Comparison of ENCODE assay signal across 1 cellular context in the genomic region with DNA sequence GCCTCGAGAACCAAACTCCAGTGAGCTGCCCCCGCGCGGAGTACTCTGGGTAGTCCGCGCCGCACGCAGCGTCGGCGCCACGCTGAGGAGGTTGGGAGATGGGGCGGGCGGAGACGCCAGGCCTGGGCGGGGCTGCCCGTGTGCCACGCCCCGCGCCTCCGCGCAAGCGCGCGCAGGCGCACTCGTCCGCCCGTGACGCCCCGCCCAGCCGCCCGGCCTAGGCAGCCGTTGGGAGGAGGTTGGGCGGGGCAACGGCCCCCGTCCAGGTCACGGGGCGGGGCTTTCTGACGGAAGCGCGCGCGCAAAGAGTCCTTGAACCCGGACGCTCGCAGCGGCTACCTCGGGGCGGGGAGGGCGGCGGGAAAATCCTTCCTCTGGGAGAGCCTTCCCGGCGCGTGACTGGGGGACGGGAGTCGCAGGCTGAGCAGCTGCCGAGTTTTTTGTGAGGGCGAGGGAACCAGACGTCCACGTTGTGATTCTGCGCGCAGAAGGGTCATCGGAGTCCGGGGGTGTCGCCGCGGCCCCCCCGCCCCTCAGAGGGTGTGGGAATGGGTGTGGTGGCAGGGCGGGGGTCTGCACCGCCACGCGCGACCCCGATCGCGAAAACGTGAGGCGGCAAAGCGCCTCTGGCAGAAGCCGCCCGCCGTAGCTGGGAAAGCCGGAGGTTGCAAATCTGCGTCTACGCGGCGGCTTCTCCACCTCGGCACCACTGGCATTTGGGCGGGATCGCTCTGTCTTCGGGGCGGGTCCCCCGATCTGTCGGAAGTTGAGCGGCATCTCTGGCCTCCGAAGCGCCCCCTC.
A peak's percentile ranks its signal among the peaks of the same experiment; 100 is the strongest.
TF ChIP-seq lines count a peak whose summit lies in the region.

A gene with protein sequence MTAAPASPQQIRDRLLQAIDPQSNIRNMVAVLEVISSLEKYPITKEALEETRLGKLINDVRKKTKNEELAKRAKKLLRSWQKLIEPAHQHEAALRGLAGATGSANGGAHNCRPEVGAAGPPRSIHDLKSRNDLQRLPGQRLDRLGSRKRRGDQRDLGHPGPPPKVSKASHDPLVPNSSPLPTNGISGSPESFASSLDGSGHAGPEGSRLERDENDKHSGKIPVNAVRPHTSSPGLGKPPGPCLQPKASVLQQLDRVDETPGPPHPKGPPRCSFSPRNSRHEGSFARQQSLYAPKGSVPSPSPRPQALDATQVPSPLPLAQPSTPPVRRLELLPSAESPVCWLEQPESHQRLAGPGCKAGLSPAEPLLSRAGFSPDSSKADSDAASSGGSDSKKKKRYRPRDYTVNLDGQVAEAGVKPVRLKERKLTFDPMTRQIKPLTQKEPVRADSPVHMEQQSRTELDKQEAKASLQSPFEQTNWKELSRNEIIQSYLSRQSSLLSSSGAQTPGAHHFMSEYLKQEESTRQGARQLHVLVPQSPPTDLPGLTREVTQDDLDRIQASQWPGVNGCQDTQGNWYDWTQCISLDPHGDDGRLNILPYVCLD (minus strand): TSS at position 22 of the 801 bp plus-strand sequence. CDS start 261 bp downstream, outside the sequence.

TF ChIP-seq in K562, 482 proteins besides CTCF, POLR2A, EP300 and RAD21 (continued from another document and continues in another):
- TF ChIP-seq, protein P1, sequence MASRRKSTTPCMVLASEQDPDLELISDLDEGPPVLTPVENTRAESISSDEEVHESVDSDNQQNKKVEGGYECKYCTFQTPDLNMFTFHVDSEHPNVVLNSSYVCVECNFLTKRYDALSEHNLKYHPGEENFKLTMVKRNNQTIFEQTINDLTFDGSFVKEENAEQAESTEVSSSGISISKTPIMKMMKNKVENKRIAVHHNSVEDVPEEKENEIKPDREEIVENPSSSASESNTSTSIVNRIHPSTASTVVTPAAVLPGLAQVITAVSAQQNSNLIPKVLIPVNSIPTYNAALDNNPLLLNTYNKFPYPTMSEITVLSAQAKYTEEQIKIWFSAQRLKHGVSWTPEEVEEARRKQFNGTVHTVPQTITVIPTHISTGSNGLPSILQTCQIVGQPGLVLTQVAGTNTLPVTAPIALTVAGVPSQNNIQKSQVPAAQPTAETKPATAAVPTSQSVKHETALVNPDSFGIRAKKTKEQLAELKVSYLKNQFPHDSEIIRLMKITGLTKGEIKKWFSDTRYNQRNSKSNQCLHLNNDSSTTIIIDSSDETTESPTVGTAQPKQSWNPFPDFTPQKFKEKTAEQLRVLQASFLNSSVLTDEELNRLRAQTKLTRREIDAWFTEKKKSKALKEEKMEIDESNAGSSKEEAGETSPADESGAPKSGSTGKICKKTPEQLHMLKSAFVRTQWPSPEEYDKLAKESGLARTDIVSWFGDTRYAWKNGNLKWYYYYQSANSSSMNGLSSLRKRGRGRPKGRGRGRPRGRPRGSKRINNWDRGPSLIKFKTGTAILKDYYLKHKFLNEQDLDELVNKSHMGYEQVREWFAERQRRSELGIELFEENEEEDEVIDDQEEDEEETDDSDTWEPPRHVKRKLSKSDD (conservative IDR thresholded peaks at IDR 0.05; ENCODE audit: low read length): no peak
- TF ChIP-seq ATF7 (IDR thresholded peaks at IDR 0.05): peak; percentile 90
- TF ChIP-seq, protein P2, sequence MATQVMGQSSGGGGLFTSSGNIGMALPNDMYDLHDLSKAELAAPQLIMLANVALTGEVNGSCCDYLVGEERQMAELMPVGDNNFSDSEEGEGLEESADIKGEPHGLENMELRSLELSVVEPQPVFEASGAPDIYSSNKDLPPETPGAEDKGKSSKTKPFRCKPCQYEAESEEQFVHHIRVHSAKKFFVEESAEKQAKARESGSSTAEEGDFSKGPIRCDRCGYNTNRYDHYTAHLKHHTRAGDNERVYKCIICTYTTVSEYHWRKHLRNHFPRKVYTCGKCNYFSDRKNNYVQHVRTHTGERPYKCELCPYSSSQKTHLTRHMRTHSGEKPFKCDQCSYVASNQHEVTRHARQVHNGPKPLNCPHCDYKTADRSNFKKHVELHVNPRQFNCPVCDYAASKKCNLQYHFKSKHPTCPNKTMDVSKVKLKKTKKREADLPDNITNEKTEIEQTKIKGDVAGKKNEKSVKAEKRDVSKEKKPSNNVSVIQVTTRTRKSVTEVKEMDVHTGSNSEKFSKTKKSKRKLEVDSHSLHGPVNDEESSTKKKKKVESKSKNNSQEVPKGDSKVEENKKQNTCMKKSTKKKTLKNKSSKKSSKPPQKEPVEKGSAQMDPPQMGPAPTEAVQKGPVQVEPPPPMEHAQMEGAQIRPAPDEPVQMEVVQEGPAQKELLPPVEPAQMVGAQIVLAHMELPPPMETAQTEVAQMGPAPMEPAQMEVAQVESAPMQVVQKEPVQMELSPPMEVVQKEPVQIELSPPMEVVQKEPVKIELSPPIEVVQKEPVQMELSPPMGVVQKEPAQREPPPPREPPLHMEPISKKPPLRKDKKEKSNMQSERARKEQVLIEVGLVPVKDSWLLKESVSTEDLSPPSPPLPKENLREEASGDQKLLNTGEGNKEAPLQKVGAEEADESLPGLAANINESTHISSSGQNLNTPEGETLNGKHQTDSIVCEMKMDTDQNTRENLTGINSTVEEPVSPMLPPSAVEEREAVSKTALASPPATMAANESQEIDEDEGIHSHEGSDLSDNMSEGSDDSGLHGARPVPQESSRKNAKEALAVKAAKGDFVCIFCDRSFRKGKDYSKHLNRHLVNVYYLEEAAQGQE (CRISPR knock-in tag; IDR thresholded peaks at IDR 0.05; ENCODE audit: low read depth): peak; percentile 52; the same call in 1 of the 2 replicates
- 0 out of 2 replicates have a peak, but pooled peaks have one; percentile 13 for TF ChIP-seq FOXP1 (CRISPR knock-in tag; IDR thresholded peaks at IDR 0.05)
- TF ChIP-seq CHD1 (IDR thresholded peaks at IDR 0.05; ENCODE audit: low read length): peak; percentile 54
- TF ChIP-seq HIVEP1 (CRISPR knock-in tag; IDR thresholded peaks at IDR 0.05): no peak
- TF ChIP-seq, protein P3, sequence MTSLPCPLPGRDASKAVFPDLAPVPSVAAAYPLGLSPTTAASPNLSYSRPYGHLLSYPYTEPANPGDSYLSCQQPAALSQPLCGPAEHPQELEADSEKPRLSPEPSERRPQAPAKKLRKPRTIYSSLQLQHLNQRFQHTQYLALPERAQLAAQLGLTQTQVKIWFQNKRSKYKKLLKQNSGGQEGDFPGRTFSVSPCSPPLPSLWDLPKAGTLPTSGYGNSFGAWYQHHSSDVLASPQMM (CRISPR knock-in tag; IDR thresholded peaks at IDR 0.05): no peak
- TF ChIP-seq GTF2E2 (tag; IDR thresholded peaks at IDR 0.05): no peak; the same call in 1 of the 2 replicates
- TF ChIP-seq RBM34 (IDR thresholded peaks at IDR 0.05; ENCODE audit: borderline replicate concordance, insufficient read depth, low read length): no peak
- peak; percentile 88 for TF ChIP-seq POLR2G (IDR thresholded peaks at IDR 0.05; ENCODE audit: low read depth, low read length)
- no peak for TF ChIP-seq ELF2 (CRISPR knock-in tag; IDR thresholded peaks at IDR 0.05)
- peak; percentile 89 for TF ChIP-seq NR2C1 (IDR thresholded peaks at IDR 0.05)
- peak; percentile 90 for TF ChIP-seq NR2C1 (tag; IDR thresholded peaks at IDR 0.05)
- TF ChIP-seq, protein P4, sequence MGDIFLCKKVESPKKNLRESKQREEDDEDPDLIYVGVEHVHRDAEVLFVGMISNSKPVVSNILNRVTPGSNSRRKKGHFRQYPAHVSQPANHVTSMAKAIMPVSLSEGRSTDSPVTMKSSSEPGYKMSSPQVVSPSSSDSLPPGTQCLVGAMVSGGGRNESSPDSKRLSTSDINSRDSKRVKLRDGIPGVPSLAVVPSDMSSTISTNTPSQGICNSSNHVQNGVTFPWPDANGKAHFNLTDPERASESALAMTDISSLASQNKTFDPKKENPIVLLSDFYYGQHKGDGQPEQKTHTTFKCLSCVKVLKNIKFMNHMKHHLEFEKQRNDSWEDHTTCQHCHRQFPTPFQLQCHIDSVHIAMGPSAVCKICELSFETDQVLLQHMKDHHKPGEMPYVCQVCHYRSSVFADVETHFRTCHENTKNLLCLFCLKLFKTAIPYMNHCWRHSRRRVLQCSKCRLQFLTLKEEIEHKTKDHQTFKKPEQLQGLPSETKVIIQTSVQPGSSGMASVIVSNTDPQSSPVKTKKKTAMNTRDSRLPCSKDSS (IDR thresholded peaks at IDR 0.05; ENCODE audit: low read depth, partially characterized antibody): no peak
- TF ChIP-seq ZNF274 (IDR thresholded peaks at IDR 0.05; ENCODE audit: borderline replicate concordance, low read depth, low read length): no peak
- 0 out of 2 replicates have a peak, but pooled peaks have one; percentile 7 for TF ChIP-seq SMC3 (conservative IDR thresholded peaks at IDR 0.05; ENCODE audit: insufficient read depth, low read depth, low read length)
- no peak for TF ChIP-seq NR3C1 (CRISPR knock-in tag; IDR thresholded peaks at IDR 0.05)
- TF ChIP-seq SIN3A (IDR thresholded peaks at IDR 0.05; ENCODE audit: borderline replicate concordance in 2 of 2, control insufficient read depth in 1 of 2, low read depth in 2 of 2, low read length in 2 of 2): peak in 1 of 2 experiments; percentile 64; a peak in 2 of 4 replicates
- TF ChIP-seq ZNF197 (CRISPR knock-in tag; IDR thresholded peaks at IDR 0.05; ENCODE audit: low read depth): no peak
- TF ChIP-seq DDX20 (tag; IDR thresholded peaks at IDR 0.05; ENCODE audit: low read depth): no peak
- TF ChIP-seq SP1 (CRISPR knock-in tag; IDR thresholded peaks at IDR 0.05): peak; percentile 36
- no peak for TF ChIP-seq FOXA3 (CRISPR knock-in tag; conservative IDR thresholded peaks at IDR 0.05 in 1 of 2, IDR thresholded peaks at IDR 0.05 in 1 of 2)
- TF ChIP-seq, protein P5, sequence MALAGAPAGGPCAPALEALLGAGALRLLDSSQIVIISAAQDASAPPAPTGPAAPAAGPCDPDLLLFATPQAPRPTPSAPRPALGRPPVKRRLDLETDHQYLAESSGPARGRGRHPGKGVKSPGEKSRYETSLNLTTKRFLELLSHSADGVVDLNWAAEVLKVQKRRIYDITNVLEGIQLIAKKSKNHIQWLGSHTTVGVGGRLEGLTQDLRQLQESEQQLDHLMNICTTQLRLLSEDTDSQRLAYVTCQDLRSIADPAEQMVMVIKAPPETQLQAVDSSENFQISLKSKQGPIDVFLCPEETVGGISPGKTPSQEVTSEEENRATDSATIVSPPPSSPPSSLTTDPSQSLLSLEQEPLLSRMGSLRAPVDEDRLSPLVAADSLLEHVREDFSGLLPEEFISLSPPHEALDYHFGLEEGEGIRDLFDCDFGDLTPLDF (CRISPR knock-in tag; IDR thresholded peaks at IDR 0.05): peak; percentile 59; the same call in 1 of the 2 replicates
- TF ChIP-seq, protein P6, sequence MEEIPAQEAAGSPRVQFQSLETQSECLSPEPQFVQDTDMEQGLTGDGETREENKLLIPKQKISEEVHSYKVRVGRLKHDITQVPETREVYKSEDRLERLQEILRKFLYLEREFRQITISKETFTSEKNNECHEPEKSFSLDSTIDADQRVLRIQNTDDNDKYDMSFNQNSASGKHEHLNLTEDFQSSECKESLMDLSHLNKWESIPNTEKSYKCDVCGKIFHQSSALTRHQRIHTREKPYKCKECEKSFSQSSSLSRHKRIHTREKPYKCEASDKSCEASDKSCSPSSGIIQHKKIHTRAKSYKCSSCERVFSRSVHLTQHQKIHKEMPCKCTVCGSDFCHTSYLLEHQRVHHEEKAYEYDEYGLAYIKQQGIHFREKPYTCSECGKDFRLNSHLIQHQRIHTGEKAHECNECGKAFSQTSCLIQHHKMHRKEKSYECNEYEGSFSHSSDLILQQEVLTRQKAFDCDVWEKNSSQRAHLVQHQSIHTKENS (CRISPR knock-in tag; IDR thresholded peaks at IDR 0.05): no peak
- TF ChIP-seq ZC3H11A (IDR thresholded peaks at IDR 0.05; ENCODE audit: low read depth, low read length): no peak
- peak; percentile 76 for TF ChIP-seq HMGN3 (IDR thresholded peaks at IDR 0.05; ENCODE audit: borderline replicate concordance, extremely low read depth, insufficient read length, low read depth, low read length)
- TF ChIP-seq MYC (IDR thresholded peaks at IDR 0.05; ENCODE audit: low read depth, low read length): peak; percentile 73; the same call in 1 of the 2 replicates
- TF ChIP-seq MYC (CRISPR knock-in tag; IDR thresholded peaks at IDR 0.05; ENCODE audit: borderline replicate concordance, low read depth): peak; percentile 70; the same call in 1 of the 2 replicates
- no peak for TF ChIP-seq RNF2 (IDR thresholded peaks at IDR 0.05)
- TF ChIP-seq SNIP1 (IDR thresholded peaks at IDR 0.05; ENCODE audit: low read depth): no peak
- TF ChIP-seq ZNF146 (CRISPR knock-in tag; IDR thresholded peaks at IDR 0.05; ENCODE audit: unreplicated experiment): no peak
- peak; percentile 83 for TF ChIP-seq ZBTB7A (IDR thresholded peaks at IDR 0.05; ENCODE audit: borderline replicate concordance, control insufficient read depth, low read depth, low read length)
- TF ChIP-seq SMAD1 (IDR thresholded peaks at IDR 0.05; ENCODE audit: low read depth, low read length, partially characterized antibody): peak; percentile 16
- TF ChIP-seq TEAD4 (IDR thresholded peaks at IDR 0.05; ENCODE audit: low read length): peak; percentile 6; the same call in 1 of the 2 replicates
- no peak for TF ChIP-seq TEAD4 (CRISPR knock-in tag; IDR thresholded peaks at IDR 0.05; ENCODE audit: borderline replicate concordance)
- no peak for TF ChIP-seq SRSF3 (IDR thresholded peaks at IDR 0.05; ENCODE audit: insufficient read depth, low read length)
- TF ChIP-seq, protein P7, sequence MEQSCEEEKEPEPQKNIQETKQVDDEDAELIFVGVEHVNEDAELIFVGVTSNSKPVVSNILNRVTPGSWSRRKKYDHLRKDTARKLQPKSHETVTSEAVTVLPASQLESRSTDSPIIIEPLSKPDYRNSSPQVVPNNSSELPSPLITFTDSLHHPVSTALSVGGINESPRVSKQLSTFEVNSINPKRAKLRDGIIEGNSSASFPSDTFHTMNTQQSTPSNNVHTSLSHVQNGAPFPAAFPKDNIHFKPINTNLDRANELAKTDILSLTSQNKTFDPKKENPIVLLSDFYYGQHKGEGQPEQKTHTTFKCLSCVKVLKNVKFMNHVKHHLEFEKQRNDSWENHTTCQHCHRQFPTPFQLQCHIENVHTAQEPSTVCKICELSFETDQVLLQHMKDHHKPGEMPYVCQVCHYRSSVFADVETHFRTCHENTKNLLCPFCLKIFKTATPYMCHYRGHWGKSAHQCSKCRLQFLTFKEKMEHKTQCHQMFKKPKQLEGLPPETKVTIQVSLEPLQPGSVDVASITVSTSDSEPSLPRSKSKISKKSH (CRISPR knock-in tag; IDR thresholded peaks at IDR 0.05): no peak
